18 cellular contexts compared by ENCODE assay signal in genomic region chr13:58461217-58461616, GRCh38.
DNase-seq lines count a peak whose midpoint lies in the region; ATAC-seq and TF ChIP-seq lines count a peak whose summit lies in the region.
"Had no signal": no experiment of that assay in that cellular context is flagged by ENCODE, and none has a peak within 500 bp of the region (broad histone marks: within the 10 kb centered on the region; RNA-seq: fewer than 3 reads in every experiment).

No MANE protein-coding gene starts in this region.

- DNase-seq in SK-N-MC (ENCODE audit: low read depth, low spot score) (peak; percentile 96), neuronal stem cell (ENCODE audit: low spot score) (no peak), NCI-H146 treated with DMSO at 0.1 percent for 48 hours (lab: John Stamatoyannopoulos, UW; ENCODE audit: unreplicated experiment) (no peak)
- no peak for DNase-seq in CD4-positive, alpha-beta T cell
- DNase-seq: Calu3; CD4-positive, alpha-beta memory T cell; COR-L47; DMS53; DMS79 treated with DMSO at 0.1 percent for 48 hours; GF-D8; GM23248; H7; HCEC 1CT had no signal

- no peaks in the 10 kb centered on the region for H3K4me1 ChIP-seq in neuronal stem cell (ENCODE audit: control insufficient read depth in 2 of 2, insufficient read depth in 1 of 2, low read depth in 1 of 2, low read length in 2 of 2)
- H3K4me1 ChIP-seq: BLaER1 treated with 17β-estradiol and CSF1 and Interleukin-3, amounts not matched to agents 10 nM and 100 nM had no signal

- H3K9me3 Mint-ChIP-seq in CD4-positive, alpha-beta T cell: peaks cover 6% of the 10 kb centered on the region

- no peaks in the 10 kb centered on the region for H3K36me3 Mint-ChIP-seq in CD4-positive, alpha-beta T cell (ENCODE audit: low read depth)
- H3K36me3 Mint-ChIP-seq: CD14-positive monocyte; CD4-positive, alpha-beta memory T cell had no signal

- intact Hi-C loops in CD4-positive, alpha-beta T cell (cut with DNase I, micrococcal nuclease): no loop called here

- no peak overlapping the region for H3K9ac ChIP-seq in SK-N-MC (ENCODE audit: insufficient read length)
- no peak overlapping the region for H3K9ac ChIP-seq in SU-DHL-6 (ENCODE audit: low read length)
- no peak overlapping the region for H3K9ac ChIP-seq in neuronal stem cell (ENCODE audit: low read depth, low read length, poor library complexity)
- H3K9ac ChIP-seq: BLaER1 treated with 17β-estradiol and CSF1 and Interleukin-3, amounts not matched to agents 10 nM and 100 nM; GM23248 had no signal

- no peak overlapping the region for H3K23ac ChIP-seq in neuronal stem cell (ENCODE audit: low read depth, low read length, poor library complexity)

- no peaks in the 10 kb centered on the region for H3K9me2 ChIP-seq in SU-DHL-6 (replicated peaks; ENCODE audit: insufficient read depth, low read length)

- no peak overlapping the region for H3K4ac ChIP-seq in neuronal stem cell (ENCODE audit: low read length)

- no peak overlapping the region for H3K4me2 ChIP-seq in SU-DHL-6 (ENCODE audit: low read depth, low read length, poor library complexity, severe bottlenecking)
- no peak overlapping the region for H3K4me2 ChIP-seq in neuronal stem cell (ENCODE audit: insufficient read depth, low read length, poor library complexity, severe bottlenecking)
- H3K4me2 ChIP-seq: BLaER1 treated with 17β-estradiol and CSF1 and Interleukin-3, amounts not matched to agents 10 nM and 100 nM had no signal

- TF ChIP-seq CTCF in SU-DHL-6 (IDR thresholded peaks at IDR 0.05; ENCODE audit: insufficient read depth, low read length, poor library complexity, severe bottlenecking): no peak
- TF ChIP-seq CTCF in CD4-positive, alpha-beta T cell (IDR thresholded peaks at IDR 0.05): no peak

- POLR2A ChIA-PET in CD4-positive, alpha-beta T cell (lab: Charles Lee): no interaction called here

- no peaks in the 10 kb centered on the region for H3K4me1 Mint-ChIP-seq in CD4-positive, alpha-beta T cell (ENCODE audit: low read depth)
- H3K4me1 Mint-ChIP-seq: B cell; CD14-positive monocyte; CD4-positive, alpha-beta memory T cell had no signal

- no peaks in the 10 kb centered on the region for H3K79me2 ChIP-seq in SU-DHL-6 (ENCODE audit: insufficient read depth, low read length)

- H3K27ac ChIP-seq in SK-N-MC (peak overlapping the region; percentile 94), SU-DHL-6 (ENCODE audit: low read depth, low read length) (no peak overlapping the region), neuronal stem cell (replicated peaks; ENCODE audit: low read length) (no peak overlapping the region)
- no peak overlapping the region for H3K27ac ChIP-seq in CD4-positive, alpha-beta T cell (ENCODE audit: low read depth, low read length)
- H3K27ac ChIP-seq: BLaER1 treated with 17β-estradiol and CSF1 and Interleukin-3, amounts not matched to agents 10 nM and 100 nM; GM23248 had no signal

- no peak overlapping the region for H2AK5ac ChIP-seq in neuronal stem cell (ENCODE audit: low read depth, low read length)

- H3K14ac ChIP-seq in neuronal stem cell (ENCODE audit: low read length): no peak overlapping the region

- H4K91ac ChIP-seq in neuronal stem cell (ENCODE audit: low read depth, low read length, poor library complexity): no peak overlapping the region

- no peak overlapping the region for H2BK5ac ChIP-seq in neuronal stem cell (ENCODE audit: low read length)

- H3K4me3 Mint-ChIP-seq in CD4-positive, alpha-beta T cell: no peak overlapping the region
- H3K4me3 Mint-ChIP-seq: B cell; CD14-positive monocyte; CD4-positive, alpha-beta memory T cell had no signal

- no peaks in the 10 kb centered on the region for H3K79me1 ChIP-seq in neuronal stem cell (ENCODE audit: low read depth, low read length)

- CTCF ChIA-PET in CD4-positive, alpha-beta T cell (lab: Charles Lee): no interaction called here

- no peak overlapping the region for H4K8ac ChIP-seq in neuronal stem cell (ENCODE audit: low read depth, low read length)

- H3K27ac Mint-ChIP-seq in CD4-positive, alpha-beta T cell: no peak overlapping the region
- H3K27ac Mint-ChIP-seq: B cell; CD14-positive monocyte; CD4-positive, alpha-beta memory T cell had no signal

- H3K36me3 ChIP-seq in SK-N-MC (ENCODE audit: insufficient read depth, low read length) (no peaks in the 10 kb centered on the region; the same call in 1 of the 2 replicates), SU-DHL-6 (ENCODE audit: low read length) (no peaks in the 10 kb centered on the region), neuronal stem cell (replicated peaks in 1 of 2; ENCODE audit: control insufficient read depth in 2 of 2, insufficient read depth in 2 of 2, low read length in 2 of 2) (no peaks in the 10 kb centered on the region)
- H3K36me3 ChIP-seq: BLaER1 treated with 17β-estradiol and CSF1 and Interleukin-3, amounts not matched to agents 10 nM and 100 nM had no signal

- H3F3A ChIP-seq in SU-DHL-6 (ENCODE audit: insufficient read depth): no peaks in the 10 kb centered on the region

- H3K9me3 ChIP-seq in SK-N-MC (ENCODE audit: low read depth, low read length) (no peaks in the 10 kb centered on the region; the same call in 1 of the 2 replicates), SU-DHL-6 (ENCODE audit: insufficient read depth, low read length) (no peaks in the 10 kb centered on the region), neuronal stem cell (replicated peaks in 1 of 2; ENCODE audit: control insufficient read depth in 2 of 2, insufficient read depth in 1 of 2, low read depth in 1 of 2, low read length in 2 of 2) (no peaks in the 10 kb centered on the region)
- H3K9me3 ChIP-seq in CD4-positive, alpha-beta T cell (ENCODE audit: control insufficient read depth, low read length): peaks cover 5% of the 10 kb centered on the region
- H3K9me3 ChIP-seq: BLaER1 treated with 17β-estradiol and CSF1 and Interleukin-3, amounts not matched to agents 10 nM and 100 nM had no signal

- H3K18ac ChIP-seq in neuronal stem cell (ENCODE audit: low read length): no peak overlapping the region

- H2BK120ac ChIP-seq in neuronal stem cell (ENCODE audit: low read depth, low read length): no peak overlapping the region

- H3K4me3 ChIP-seq in SK-N-MC (peak overlapping the region; percentile 70), SU-DHL-6 (ENCODE audit: insufficient read depth, low read length, poor library complexity, severe bottlenecking) (no peak overlapping the region), neuronal stem cell (ENCODE audit: low read length in 2 of 2) (no peak overlapping the region)
- H3K4me3 ChIP-seq: BLaER1 treated with 17β-estradiol and CSF1 and Interleukin-3, amounts not matched to agents 10 nM and 100 nM; GM23248 had no signal

- H3K27me3 ChIP-seq in SU-DHL-6 (ENCODE audit: low read length) (no peaks in the 10 kb centered on the region), neuronal stem cell (ENCODE audit: control insufficient read depth in 3 of 3, insufficient read depth in 3 of 3, low read depth in 1 of 3, low read length in 3 of 3) (no peaks in the 10 kb centered on the region)
- no peaks in the 10 kb centered on the region for H3K27me3 ChIP-seq in CD4-positive, alpha-beta T cell (ENCODE audit: control insufficient read depth, insufficient read depth, low read length)
- H3K27me3 ChIP-seq: BLaER1 treated with 17β-estradiol and CSF1 and Interleukin-3, amounts not matched to agents 10 nM and 100 nM had no signal

- H2AFZ ChIP-seq in SU-DHL-6 (ENCODE audit: low read depth, low read length, severe bottlenecking) (peak overlapping the region; percentile 29), neuronal stem cell (ENCODE audit: low read length) (peak overlapping the region; percentile 21)
- H2AFZ ChIP-seq: GM23248 had no signal

- no CpG with 5 or more reads among the region's 2 CpGs for WGBS in neuronal stem cell (ENCODE audit: extremely low coverage in 2 of 2, insufficient read length in 2 of 2, insufficient replicate concordance in 1 of 2), 2 donors

- H2BK15ac ChIP-seq in neuronal stem cell (ENCODE audit: low read length): no peak overlapping the region

- no peak for ATAC-seq in HG03457 (IDR thresholded peaks at IDR 0.05; ENCODE audit: unreplicated experiment)
- ATAC-seq in CD4-positive, alpha-beta T cell (ENCODE audit: poor library complexity): no peak

- H4K20me1 ChIP-seq in SU-DHL-6 (ENCODE audit: low read depth, low read length): no peaks in the 10 kb centered on the region
- H4K20me1 ChIP-seq: BLaER1 treated with 17β-estradiol and CSF1 and Interleukin-3, amounts not matched to agents 10 nM and 100 nM had no signal

- H3K27me3 Mint-ChIP-seq in CD4-positive, alpha-beta T cell: no peaks in the 10 kb centered on the region
- H3K27me3 Mint-ChIP-seq: B cell; CD4-positive, alpha-beta memory T cell had no signal

- no peak overlapping the region for H2BK12ac ChIP-seq in neuronal stem cell (ENCODE audit: low read length)
